ENCODE assay signal across 1 cellular context in the genomic region with DNA sequence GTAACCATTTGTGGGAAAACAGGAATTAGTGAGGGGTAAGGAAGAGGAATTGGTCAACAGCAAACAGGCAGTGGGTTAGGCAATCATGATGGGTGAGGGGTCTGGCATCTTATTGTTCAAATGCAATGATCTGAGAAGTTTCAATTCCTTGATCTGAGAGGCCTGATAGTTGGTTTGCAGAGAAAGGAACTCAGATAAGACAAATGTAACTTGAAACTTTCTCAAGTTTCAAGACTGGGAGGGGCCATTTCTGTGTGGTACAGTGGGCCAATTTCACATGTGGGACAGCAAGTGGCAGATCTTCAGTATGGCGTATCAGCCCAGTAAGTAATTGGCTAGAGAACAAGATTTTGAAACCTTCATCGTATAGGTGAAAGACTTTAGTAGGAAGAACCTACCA.
TF ChIP-seq lines count a peak whose summit lies in the region.

No MANE protein-coding gene starts in this region.

TF ChIP-seq in K562, 482 proteins besides CTCF, POLR2A, EP300 and RAD21 (continued from another document):
- TF ChIP-seq, protein P1, sequence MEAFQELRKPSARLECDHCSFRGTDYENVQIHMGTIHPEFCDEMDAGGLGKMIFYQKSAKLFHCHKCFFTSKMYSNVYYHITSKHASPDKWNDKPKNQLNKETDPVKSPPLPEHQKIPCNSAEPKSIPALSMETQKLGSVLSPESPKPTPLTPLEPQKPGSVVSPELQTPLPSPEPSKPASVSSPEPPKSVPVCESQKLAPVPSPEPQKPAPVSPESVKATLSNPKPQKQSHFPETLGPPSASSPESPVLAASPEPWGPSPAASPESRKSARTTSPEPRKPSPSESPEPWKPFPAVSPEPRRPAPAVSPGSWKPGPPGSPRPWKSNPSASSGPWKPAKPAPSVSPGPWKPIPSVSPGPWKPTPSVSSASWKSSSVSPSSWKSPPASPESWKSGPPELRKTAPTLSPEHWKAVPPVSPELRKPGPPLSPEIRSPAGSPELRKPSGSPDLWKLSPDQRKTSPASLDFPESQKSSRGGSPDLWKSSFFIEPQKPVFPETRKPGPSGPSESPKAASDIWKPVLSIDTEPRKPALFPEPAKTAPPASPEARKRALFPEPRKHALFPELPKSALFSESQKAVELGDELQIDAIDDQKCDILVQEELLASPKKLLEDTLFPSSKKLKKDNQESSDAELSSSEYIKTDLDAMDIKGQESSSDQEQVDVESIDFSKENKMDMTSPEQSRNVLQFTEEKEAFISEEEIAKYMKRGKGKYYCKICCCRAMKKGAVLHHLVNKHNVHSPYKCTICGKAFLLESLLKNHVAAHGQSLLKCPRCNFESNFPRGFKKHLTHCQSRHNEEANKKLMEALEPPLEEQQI (IDR thresholded peaks at IDR 0.05) = peak; percentile 66
- TF ChIP-seq, protein P2, sequence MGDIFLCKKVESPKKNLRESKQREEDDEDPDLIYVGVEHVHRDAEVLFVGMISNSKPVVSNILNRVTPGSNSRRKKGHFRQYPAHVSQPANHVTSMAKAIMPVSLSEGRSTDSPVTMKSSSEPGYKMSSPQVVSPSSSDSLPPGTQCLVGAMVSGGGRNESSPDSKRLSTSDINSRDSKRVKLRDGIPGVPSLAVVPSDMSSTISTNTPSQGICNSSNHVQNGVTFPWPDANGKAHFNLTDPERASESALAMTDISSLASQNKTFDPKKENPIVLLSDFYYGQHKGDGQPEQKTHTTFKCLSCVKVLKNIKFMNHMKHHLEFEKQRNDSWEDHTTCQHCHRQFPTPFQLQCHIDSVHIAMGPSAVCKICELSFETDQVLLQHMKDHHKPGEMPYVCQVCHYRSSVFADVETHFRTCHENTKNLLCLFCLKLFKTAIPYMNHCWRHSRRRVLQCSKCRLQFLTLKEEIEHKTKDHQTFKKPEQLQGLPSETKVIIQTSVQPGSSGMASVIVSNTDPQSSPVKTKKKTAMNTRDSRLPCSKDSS (IDR thresholded peaks at IDR 0.05; ENCODE audit: low read depth, partially characterized antibody) = peak; percentile 66
- TF ChIP-seq CBX5 (IDR thresholded peaks at IDR 0.05; ENCODE audit: borderline replicate concordance, low read depth) = 0 out of 2 replicates have a peak, but pooled peaks have one; percentile 69
- no peak for TF ChIP-seq ZNF57 (CRISPR knock-in tag; IDR thresholded peaks at IDR 0.05)
- no peak for TF ChIP-seq ZNF764 (CRISPR knock-in tag; IDR thresholded peaks at IDR 0.05; ENCODE audit: low read depth)
- TF ChIP-seq ETV6 (IDR thresholded peaks at IDR 0.05; ENCODE audit: borderline replicate concordance in 1 of 2, low read depth in 2 of 2, low read length in 1 of 2) = no peak
- 0 out of 2 replicates have a peak, but pooled peaks have one; percentile 62 for TF ChIP-seq ETV6 (CRISPR knock-in tag; IDR thresholded peaks at IDR 0.05; ENCODE audit: borderline replicate concordance)
- TF ChIP-seq BHLHE40 (IDR thresholded peaks at IDR 0.05; ENCODE audit: low read length) = no peak
- TF ChIP-seq, protein P3, sequence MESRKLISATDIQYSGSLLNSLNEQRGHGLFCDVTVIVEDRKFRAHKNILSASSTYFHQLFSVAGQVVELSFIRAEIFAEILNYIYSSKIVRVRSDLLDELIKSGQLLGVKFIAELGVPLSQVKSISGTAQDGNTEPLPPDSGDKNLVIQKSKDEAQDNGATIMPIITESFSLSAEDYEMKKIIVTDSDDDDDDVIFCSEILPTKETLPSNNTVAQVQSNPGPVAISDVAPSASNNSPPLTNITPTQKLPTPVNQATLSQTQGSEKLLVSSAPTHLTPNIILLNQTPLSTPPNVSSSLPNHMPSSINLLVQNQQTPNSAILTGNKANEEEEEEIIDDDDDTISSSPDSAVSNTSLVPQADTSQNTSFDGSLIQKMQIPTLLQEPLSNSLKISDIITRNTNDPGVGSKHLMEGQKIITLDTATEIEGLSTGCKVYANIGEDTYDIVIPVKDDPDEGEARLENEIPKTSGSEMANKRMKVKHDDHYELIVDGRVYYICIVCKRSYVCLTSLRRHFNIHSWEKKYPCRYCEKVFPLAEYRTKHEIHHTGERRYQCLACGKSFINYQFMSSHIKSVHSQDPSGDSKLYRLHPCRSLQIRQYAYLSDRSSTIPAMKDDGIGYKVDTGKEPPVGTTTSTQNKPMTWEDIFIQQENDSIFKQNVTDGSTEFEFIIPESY (CRISPR knock-in tag; IDR thresholded peaks at IDR 0.05) = 0 out of 2 replicates have a peak, but pooled peaks have one; percentile 18
- TF ChIP-seq NFYB (IDR thresholded peaks at IDR 0.05; ENCODE audit: extremely low read depth, insufficient read length) = no peak
- peak in 1 of 2 experiments; percentile 97; a peak in 2 of 3 replicates for TF ChIP-seq CBX3 (IDR thresholded peaks at IDR 0.05; ENCODE audit: borderline replicate concordance in 1 of 2, low read length in 2 of 2)
- no peak for TF ChIP-seq NCOA4 (IDR thresholded peaks at IDR 0.05; ENCODE audit: partially characterized antibody)
- peak; percentile 47; the same call in 1 of the 2 replicates for TF ChIP-seq EHMT2 (IDR thresholded peaks at IDR 0.05)
- no peak for TF ChIP-seq L3MBTL2 (IDR thresholded peaks at IDR 0.05)
- no peak; the same call in 1 of the 2 replicates for TF ChIP-seq GATA2 (CRISPR knock-in tag; IDR thresholded peaks at IDR 0.05)
- TF ChIP-seq CC2D1A (IDR thresholded peaks at IDR 0.05) = 0 out of 2 replicates have a peak, but pooled peaks have one; percentile 32
- 0 out of 2 replicates have a peak, but pooled peaks have one; percentile 30 for TF ChIP-seq ZNF75A (CRISPR knock-in tag; IDR thresholded peaks at IDR 0.05)
- TF ChIP-seq, protein P4, sequence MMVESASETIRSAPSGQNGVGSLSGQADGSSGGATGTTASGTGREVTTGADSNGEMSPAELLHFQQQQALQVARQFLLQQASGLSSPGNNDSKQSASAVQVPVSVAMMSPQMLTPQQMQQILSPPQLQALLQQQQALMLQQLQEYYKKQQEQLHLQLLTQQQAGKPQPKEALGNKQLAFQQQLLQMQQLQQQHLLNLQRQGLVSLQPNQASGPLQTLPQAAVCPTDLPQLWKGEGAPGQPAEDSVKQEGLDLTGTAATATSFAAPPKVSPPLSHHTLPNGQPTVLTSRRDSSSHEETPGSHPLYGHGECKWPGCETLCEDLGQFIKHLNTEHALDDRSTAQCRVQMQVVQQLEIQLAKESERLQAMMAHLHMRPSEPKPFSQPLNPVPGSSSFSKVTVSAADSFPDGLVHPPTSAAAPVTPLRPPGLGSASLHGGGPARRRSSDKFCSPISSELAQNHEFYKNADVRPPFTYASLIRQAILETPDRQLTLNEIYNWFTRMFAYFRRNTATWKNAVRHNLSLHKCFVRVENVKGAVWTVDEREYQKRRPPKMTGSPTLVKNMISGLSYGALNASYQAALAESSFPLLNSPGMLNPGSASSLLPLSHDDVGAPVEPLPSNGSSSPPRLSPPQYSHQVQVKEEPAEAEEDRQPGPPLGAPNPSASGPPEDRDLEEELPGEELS (CRISPR knock-in tag; IDR thresholded peaks at IDR 0.05; ENCODE audit: borderline replicate concordance) = no peak
- TF ChIP-seq ZNF253 (CRISPR knock-in tag; conservative IDR thresholded peaks at IDR 0.05) = no peak
- TF ChIP-seq HDGF (IDR thresholded peaks at IDR 0.05) = no peak
- no peak for TF ChIP-seq ZNF134 (CRISPR knock-in tag; conservative IDR thresholded peaks at IDR 0.05)
- TF ChIP-seq TRIM24 (IDR thresholded peaks at IDR 0.05) = peak; percentile 57 to 65; a peak in 3 of 4 replicates
